8 cellular contexts compared by ENCODE assay signal in the genomic region with DNA sequence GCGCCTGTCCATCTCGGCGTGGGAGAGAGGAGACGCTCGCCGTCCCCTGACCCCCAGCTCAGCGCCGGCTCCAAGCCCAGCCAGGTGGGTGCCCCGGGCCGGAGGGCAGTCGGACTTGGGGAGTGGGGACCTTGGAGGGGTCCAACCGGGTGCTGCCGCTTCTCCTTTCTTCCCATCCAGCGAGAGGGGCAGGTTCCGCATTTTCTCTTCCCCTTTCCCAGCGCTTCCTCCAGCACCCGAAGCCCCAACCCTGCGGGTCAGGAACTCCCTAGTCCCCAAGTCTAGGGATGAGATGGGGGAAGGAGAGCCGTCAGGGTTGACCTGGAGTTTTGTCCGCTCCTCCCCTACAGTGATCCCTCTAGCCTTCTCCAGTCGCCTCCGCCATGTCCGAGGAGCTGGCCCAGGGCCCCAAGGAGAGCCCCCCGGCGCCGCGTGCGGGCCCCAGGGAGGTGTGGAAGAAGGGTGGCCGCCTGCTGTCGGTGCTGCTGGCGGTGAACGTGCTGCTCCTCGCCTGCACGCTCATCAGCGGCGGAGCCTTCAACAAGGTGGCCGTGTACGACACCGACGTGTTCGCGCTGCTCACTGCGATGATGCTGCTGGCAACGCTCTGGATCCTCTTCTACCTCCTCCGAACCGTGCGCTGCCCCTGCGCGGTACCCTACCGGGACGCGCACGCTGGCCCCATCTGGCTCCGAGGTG. TPM values are rescaled to one million over a fixed set of nuclear protein-coding genes. Genes with fewer than 3 reads are reported as not detected.
DNase-seq lines count a peak whose midpoint lies in the region; ATAC-seq, FAIRE-seq and TF ChIP-seq lines count a peak whose summit lies in the region.

A gene with protein sequence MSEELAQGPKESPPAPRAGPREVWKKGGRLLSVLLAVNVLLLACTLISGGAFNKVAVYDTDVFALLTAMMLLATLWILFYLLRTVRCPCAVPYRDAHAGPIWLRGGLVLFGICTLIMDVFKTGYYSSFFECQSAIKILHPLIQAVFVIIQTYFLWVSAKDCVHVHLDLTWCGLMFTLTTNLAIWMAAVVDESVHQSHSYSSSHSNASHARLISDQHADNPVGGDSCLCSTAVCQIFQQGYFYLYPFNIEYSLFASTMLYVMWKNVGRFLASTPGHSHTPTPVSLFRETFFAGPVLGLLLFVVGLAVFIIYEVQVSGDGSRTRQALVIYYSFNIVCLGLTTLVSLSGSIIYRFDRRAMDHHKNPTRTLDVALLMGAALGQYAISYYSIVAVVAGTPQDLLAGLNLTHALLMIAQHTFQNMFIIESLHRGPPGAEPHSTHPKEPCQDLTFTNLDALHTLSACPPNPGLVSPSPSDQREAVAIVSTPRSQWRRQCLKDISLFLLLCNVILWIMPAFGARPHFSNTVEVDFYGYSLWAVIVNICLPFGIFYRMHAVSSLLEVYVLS (plus strand): TSS at position 24 of the 699 bp plus-strand sequence. CDS start 360 bp downstream, at position 384.

- peaks cover 42% of the 10 kb centered on the region for H3K27me3 Mint-ChIP-seq in IgD-negative memory B cell
- H3K27me3 Mint-ChIP-seq in central memory CD8-positive, alpha-beta T cell, result peaks cover 86% of the 10 kb centered on the region

- H3K9me3 Mint-ChIP-seq in IgD-negative memory B cell, result no peaks in the 10 kb centered on the region
- H3K9me3 Mint-ChIP-seq in central memory CD8-positive, alpha-beta T cell, result no peaks in the 10 kb centered on the region

- no peak within 1 kb of the TSS for H4K8ac ChIP-seq in mesenchymal stem cell (ENCODE audit: low read length)

- no peak for ATAC-seq in A549
- ATAC-seq in central memory CD8-positive, alpha-beta T cell (replicated peaks; ENCODE audit: extremely low read depth, poor library complexity, severe bottlenecking), result peak; percentile 13
- no peak for ATAC-seq in HG02763 (IDR thresholded peaks at IDR 0.05; ENCODE audit: unreplicated experiment)
- ATAC-seq in GM21619 (IDR thresholded peaks at IDR 0.05; ENCODE audit: unreplicated experiment), result no peak

- H3K4me3 ChIP-seq in A549, result peak within 1 kb of the TSS; percentile 46
- H3K4me3 ChIP-seq in mesenchymal stem cell (ENCODE audit: insufficient read depth in 1 of 2, low read depth in 1 of 2, low read length in 2 of 2), result no peak within 1 kb of the TSS

- peaks cover 19% of the 10 kb centered on the region; the same call in 2 of the 3 replicates for H3K4me1 ChIP-seq in A549
- peaks cover 19% of the 10 kb centered on the region for H3K4me1 ChIP-seq in mesenchymal stem cell (ENCODE audit: control insufficient read depth, insufficient read depth, low read depth, low read length)

- no peak within 1 kb of the TSS for H3K14ac ChIP-seq in mesenchymal stem cell (ENCODE audit: low read length in 2 of 2)

- DNase-seq in A549 (ENCODE audit: low read depth in 1 of 2, low spot score in 1 of 2) (no peak), mesenchymal stem cell (no peak), NCI-H187 treated with DMSO at 0.1 percent for 48 hours (lab: John Stamatoyannopoulos, UW) (no peak), NCI-H1694 (lab: John Stamatoyannopoulos, UW) (no peak)
- no peak for DNase-seq in central memory CD8-positive, alpha-beta T cell (ENCODE audit: low spot score in 2 of 2)

- no peak within 1 kb of the TSS for H3K18ac ChIP-seq in mesenchymal stem cell (ENCODE audit: low read depth in 1 of 2, low read length in 2 of 2)

- H2AK5ac ChIP-seq in mesenchymal stem cell (ENCODE audit: low read length, severe bottlenecking), result no peak within 1 kb of the TSS

- no peak within 1 kb of the TSS for H2BK15ac ChIP-seq in mesenchymal stem cell (ENCODE audit: low read depth, poor library complexity, severe bottlenecking)

- no peak for TF ChIP-seq POLR2A in A549 (IDR thresholded peaks at IDR 0.05; ENCODE audit: low read length)

- CTCF ChIA-PET in A549 (lab: Yijun Ruan, JAX), result interaction anchor here (0.6 to 42.0 kb wide), 38 partner anchors 8 to 336 kb away, joined by 3 to 1448 read pairs (median 4); a partner anchor contains a TSS

- TF ChIP-seq CTCF in A549 (IDR thresholded peaks at IDR 0.05), result no peak

- no peak within 1 kb of the TSS for H2BK12ac ChIP-seq in mesenchymal stem cell (ENCODE audit: low read length in 2 of 2)

- peak within 1 kb of the TSS in 3 of 4 donors; percentile 65 to 78 (median 66) for H3K4me3 Mint-ChIP-seq in IgD-negative memory B cell
- H3K4me3 Mint-ChIP-seq in central memory CD8-positive, alpha-beta T cell, result peak within 1 kb of the TSS; percentile 49

- TF ChIP-seq RAD21 in A549 (conservative IDR thresholded peaks at IDR 0.05 in 1 of 2, IDR thresholded peaks at IDR 0.05 in 1 of 2), result no peak

- no peak for TF ChIP-seq EP300 in A549 (IDR thresholded peaks at IDR 0.05)

- WGBS in A549 (ENCODE audit: missing lambda C conversion rate), result 63% methylated on average over 48 of the region's 54 CpGs
- WGBS in mesenchymal stem cell, result 12% methylated on average over 40 of the region's 54 CpGs

- H3K4me2 ChIP-seq in A549 (peak within 1 kb of the TSS; percentile 100), mesenchymal stem cell (ENCODE audit: low read length, poor library complexity, severe bottlenecking) (peak within 1 kb of the TSS; percentile 14)

- FAIRE-seq in A549 (lab: Jason Lieb, UNC), result no peak

- no peaks in the 10 kb centered on the region for H3K36me3 ChIP-seq in mesenchymal stem cell (ENCODE audit: control insufficient read depth in 1 of 2, insufficient read depth in 2 of 2, low read depth in 1 of 2, low read length in 2 of 2)

- H3K4ac ChIP-seq in mesenchymal stem cell (ENCODE audit: low read depth in 1 of 2, low read length in 2 of 2), result no peak within 1 kb of the TSS

- no peaks in the 10 kb centered on the region for H3K36me3 Mint-ChIP-seq in IgD-negative memory B cell
- peaks cover 4% of the 10 kb centered on the region for H3K36me3 Mint-ChIP-seq in central memory CD8-positive, alpha-beta T cell (ENCODE audit: insufficient read depth)

- H3K27ac ChIP-seq in A549 (peak within 1 kb of the TSS; percentile 42 to 70; a peak in 5 of 6 replicates), mesenchymal stem cell (ENCODE audit: low read length, poor library complexity, severe bottlenecking) (no peak within 1 kb of the TSS)

- no peak within 1 kb of the TSS for H3K23ac ChIP-seq in mesenchymal stem cell (ENCODE audit: low read length in 2 of 2)

- no peak within 1 kb of the TSS for H2AFZ ChIP-seq in mesenchymal stem cell (ENCODE audit: low read depth, low read length)

- no peak within 1 kb of the TSS for H2BK120ac ChIP-seq in mesenchymal stem cell (ENCODE audit: low read depth, low read length)

- no peak within 1 kb of the TSS for H3K9ac ChIP-seq in mesenchymal stem cell (ENCODE audit: low read length)

- H2BK5ac ChIP-seq in mesenchymal stem cell (ENCODE audit: low read depth, low read length, poor library complexity, severe bottlenecking), result no peak within 1 kb of the TSS

- H3K4me1 Mint-ChIP-seq in IgD-negative memory B cell, result peaks cover 0 to 2% (median 2%) of the 10 kb centered on the region in 3 donors
- H3K4me1 Mint-ChIP-seq in central memory CD8-positive, alpha-beta T cell, result peaks cover 13% of the 10 kb centered on the region

- no peak within 1 kb of the TSS for H3K27ac Mint-ChIP-seq in IgD-negative memory B cell
- no peak within 1 kb of the TSS for H3K27ac Mint-ChIP-seq in central memory CD8-positive, alpha-beta T cell (ENCODE audit: low read depth)

- H3K9me3 ChIP-seq in A549, result no peaks in the 10 kb centered on the region
- H3K9me3 ChIP-seq in mesenchymal stem cell (ENCODE audit: control insufficient read depth, low read length), result no peaks in the 10 kb centered on the region

- POLR2A ChIA-PET in A549 (lab: Yijun Ruan, JAX), result interaction anchor here (1.0 to 1.4 kb wide), 2 partner anchors 51 kb away, joined by 3 to 5 read pairs; a partner anchor contains a TSS

- H3K27me3 ChIP-seq in mesenchymal stem cell (ENCODE audit: control insufficient read depth in 1 of 2, insufficient read depth in 1 of 2, low read length in 2 of 2), result peaks cover 82 to 87% of the 10 kb centered on the region in 2 experiments

- no peaks in the 10 kb centered on the region for H3K79me1 ChIP-seq in mesenchymal stem cell (replicated peaks; ENCODE audit: low read length, poor library complexity, severe bottlenecking)

- no peak within 1 kb of the TSS for H4K91ac ChIP-seq in mesenchymal stem cell (ENCODE audit: low read length)

TF ChIP-seq in A549, 52 proteins besides CTCF, POLR2A, EP300 and RAD21 (continues in another document):
- TF ChIP-seq FOXS1 (CRISPR knock-in tag; IDR thresholded peaks at IDR 0.05), result no peak
- TF ChIP-seq, protein P1, sequence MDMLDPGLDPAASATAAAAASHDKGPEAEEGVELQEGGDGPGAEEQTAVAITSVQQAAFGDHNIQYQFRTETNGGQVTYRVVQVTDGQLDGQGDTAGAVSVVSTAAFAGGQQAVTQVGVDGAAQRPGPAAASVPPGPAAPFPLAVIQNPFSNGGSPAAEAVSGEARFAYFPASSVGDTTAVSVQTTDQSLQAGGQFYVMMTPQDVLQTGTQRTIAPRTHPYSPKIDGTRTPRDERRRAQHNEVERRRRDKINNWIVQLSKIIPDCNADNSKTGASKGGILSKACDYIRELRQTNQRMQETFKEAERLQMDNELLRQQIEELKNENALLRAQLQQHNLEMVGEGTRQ (IDR thresholded peaks at IDR 0.05), result no peak

RNA-seq across cellular contexts. Expression of the gene that starts here (rescaled TPM):
- 0.06 and 0.11 TPM in 2 replicates for polyA plus RNA-seq in A549 (2011; rRNA removed)
- 0.08 and 0.10 TPM in 2 replicates for polyA plus RNA-seq in A549 (2012; cell fraction: cytosol; rRNA removed)
- 0.13 and 0.24 TPM in 2 replicates for polyA plus RNA-seq in A549 (2012; cell fraction: nucleus; rRNA removed)
- 0.08 TPM in 1 of 3 replicates, not detected in the others for polyA plus RNA-seq in A549 (2017; fragmentation: RNase III; extraction: RNeasy Plus Mini Kit Qiagen cat#74134 plus additional on column Dnase treatment)
- not detected in 2 replicates for polyA minus RNA-seq in A549 (2011; rRNA and poly(A)+ RNA removed)
- polyA plus RNA-seq in IgD-negative memory B cell, result not detected
- not detected for polyA plus RNA-seq in mesenchymal stem cell (2013, experiment 1 of 2)
- polyA plus RNA-seq in mesenchymal stem cell (2013, experiment 2 of 2), result not detected
